In genomic region chr9:13014484-13014883, GRCh38 we compare ENCODE assay signal across 30 cellular contexts.
DNase-seq lines count a peak whose midpoint lies in the region; TF ChIP-seq lines count a peak whose summit lies in the region.
"Had no signal": no experiment of that assay in that cellular context is flagged by ENCODE, and none has a peak within 500 bp of the region (broad histone marks: within the 10 kb centered on the region; RNA-seq: fewer than 3 reads in every experiment).

No MANE protein-coding gene starts in this region.

- POLR2A ChIA-PET in CD8-positive, alpha-beta memory T cell (lab: Charles Lee): no interaction called here

- peak overlapping the region; percentile 45 for H3K4me2 ChIP-seq in smooth muscle cell
- H3K4me2 ChIP-seq in MM.1S (ENCODE audit: low read depth, low read length): no peak overlapping the region
- H3K4me2 ChIP-seq: KMS-11 had no signal

- H3K4me3 Mint-ChIP-seq in chondrocyte (ENCODE audit: unreplicated experiment): no peak overlapping the region
- H3K4me3 Mint-ChIP-seq in CD8-positive, alpha-beta memory T cell: no peak overlapping the region
- H3K4me3 Mint-ChIP-seq: activated B cell treated with CpG ODN at 0.5 μM for 24 hours; activated CD4-positive, alpha-beta T cell treated with anti-CD3 and anti-CD28 coated beads, Interleukin-2, amount 10 ng/mL, durations not matched to agents 7 days and 5 days; activated naive CD8-positive, alpha-beta T cell treated with anti-CD3 and anti-CD28 coated beads, Interleukin-2, amount 10 ng/mL, durations not matched to agents 7 days and 5 days; CD4-positive, CD25-positive, alpha-beta regulatory T cell; naive thymus-derived CD8-positive, alpha-beta T cell; stimulated activated naive B cell treated with anti-CD40 and anti-IgM and Interleukin-4, amounts not matched to agents 10 μg/mL and 1 μg/mL and 100 μg/mL, for 72 hours; T-helper 1 cell treated with Interleukin-12 subunit alpha and Interleukin-12 subunit beta and Interleukin-4 antibody, amounts not matched to agents 30 μg/mL and 1 μg/mL, for 36 hours; type B pancreatic cell had no signal

- no peaks in the 10 kb centered on the region for H3K9me2 ChIP-seq in MM.1S (replicated peaks; ENCODE audit: insufficient read depth, low read length)

- H3K27me3 Mint-ChIP-seq in chondrocyte (ENCODE audit: low read depth): no peaks in the 10 kb centered on the region
- no peaks in the 10 kb centered on the region for H3K27me3 Mint-ChIP-seq in CD8-positive, alpha-beta memory T cell
- H3K27me3 Mint-ChIP-seq: activated B cell treated with CpG ODN at 0.5 μM for 24 hours; activated CD4-positive, alpha-beta T cell treated with anti-CD3 and anti-CD28 coated beads, Interleukin-2, amount 10 ng/mL, durations not matched to agents 7 days and 5 days; activated naive CD8-positive, alpha-beta T cell treated with anti-CD3 and anti-CD28 coated beads, Interleukin-2, amount 10 ng/mL, durations not matched to agents 7 days and 5 days; CD4-positive, CD25-positive, alpha-beta regulatory T cell; naive thymus-derived CD8-positive, alpha-beta T cell; stimulated activated naive B cell treated with anti-CD40 and anti-IgM and Interleukin-4, amounts not matched to agents 10 μg/mL and 1 μg/mL and 100 μg/mL, for 72 hours had no signal

- no peaks in the 10 kb centered on the region for H3K36me3 ChIP-seq in smooth muscle cell (ENCODE audit: low read depth)
- H3K36me3 ChIP-seq in CD8-positive, alpha-beta memory T cell (ENCODE audit: insufficient read depth, low read length): no peaks in the 10 kb centered on the region
- H3K36me3 ChIP-seq in MM.1S (replicated peaks; ENCODE audit: insufficient read depth, low read length): no peaks in the 10 kb centered on the region
- H3K36me3 ChIP-seq: lower lobe of right lung had no signal

- peak overlapping the region; percentile 18 for H3K27ac Mint-ChIP-seq in chondrocyte (ENCODE audit: unreplicated experiment)
- no peak overlapping the region for H3K27ac Mint-ChIP-seq in CD8-positive, alpha-beta memory T cell
- H3K27ac Mint-ChIP-seq: activated B cell treated with CpG ODN at 0.5 μM for 24 hours; activated CD4-positive, alpha-beta T cell treated with anti-CD3 and anti-CD28 coated beads, Interleukin-2, amount 10 ng/mL, durations not matched to agents 7 days and 5 days; activated naive CD8-positive, alpha-beta T cell treated with anti-CD3 and anti-CD28 coated beads, Interleukin-2, amount 10 ng/mL, durations not matched to agents 7 days and 5 days; CD4-positive, CD25-positive, alpha-beta regulatory T cell; naive thymus-derived CD8-positive, alpha-beta T cell; stimulated activated naive B cell treated with anti-CD40 and anti-IgM and Interleukin-4, amounts not matched to agents 10 μg/mL and 1 μg/mL and 100 μg/mL, for 72 hours; T-helper 1 cell treated with Interleukin-12 subunit alpha and Interleukin-12 subunit beta and Interleukin-4 antibody, amounts not matched to agents 30 μg/mL and 1 μg/mL, for 36 hours; type B pancreatic cell had no signal

- H3K9me3 ChIP-seq in smooth muscle cell (replicated peaks; ENCODE audit: low read depth) (no peaks in the 10 kb centered on the region), MM.1S (replicated peaks; ENCODE audit: insufficient read depth, low read length) (no peaks in the 10 kb centered on the region)
- no peaks in the 10 kb centered on the region for H3K9me3 ChIP-seq in CD8-positive, alpha-beta memory T cell (ENCODE audit: low read length)
- H3K9me3 ChIP-seq: lower lobe of right lung, psoas muscle had no signal

- peaks cover 32% of the 10 kb centered on the region for H3K4me1 Mint-ChIP-seq in chondrocyte (ENCODE audit: low read depth)
- H3K4me1 Mint-ChIP-seq in CD8-positive, alpha-beta memory T cell: no peaks in the 10 kb centered on the region
- H3K4me1 Mint-ChIP-seq: activated B cell treated with CpG ODN at 0.5 μM for 24 hours; activated CD4-positive, alpha-beta T cell treated with anti-CD3 and anti-CD28 coated beads, Interleukin-2, amount 10 ng/mL, durations not matched to agents 7 days and 5 days; activated naive CD8-positive, alpha-beta T cell treated with anti-CD3 and anti-CD28 coated beads, Interleukin-2, amount 10 ng/mL, durations not matched to agents 7 days and 5 days; CD4-positive, CD25-positive, alpha-beta regulatory T cell; naive thymus-derived CD8-positive, alpha-beta T cell; stimulated activated naive B cell treated with anti-CD40 and anti-IgM and Interleukin-4, amounts not matched to agents 10 μg/mL and 1 μg/mL and 100 μg/mL, for 72 hours had no signal

- peak overlapping the region; percentile 45 for H2AFZ ChIP-seq in smooth muscle cell (ENCODE audit: low read depth)
- H2AFZ ChIP-seq in MM.1S (ENCODE audit: low read length): no peak overlapping the region

- no peak overlapping the region for H3K9ac ChIP-seq in smooth muscle cell (ENCODE audit: low read depth)
- no peak overlapping the region for H3K9ac ChIP-seq in MM.1S (ENCODE audit: low read length)
- H3K9ac ChIP-seq: KMS-11 had no signal

- no peak for TF ChIP-seq CTCF in chondrocyte (IDR thresholded peaks at IDR 0.05)
- TF ChIP-seq CTCF in smooth muscle cell (IDR thresholded peaks at IDR 0.05; ENCODE audit: borderline replicate concordance, insufficient read depth, poor library complexity, severe bottlenecking): no peak
- TF ChIP-seq CTCF in MM.1S (IDR thresholded peaks at IDR 0.05; ENCODE audit: low read length): no peak

- peak; percentile 5 for DNase-seq in H4 (ENCODE audit: low spot score)
- no peak for DNase-seq in chondrocyte (ENCODE audit: low spot score)
- peak; percentile 76 for DNase-seq in kidney glomerular epithelial cell (lab: John Stamatoyannopoulos, UW)
- no peak for DNase-seq in smooth muscle cell (lab: John Stamatoyannopoulos, UW; ENCODE audit: unreplicated experiment)
- DNase-seq in CD8-positive, alpha-beta memory T cell: no peak
- no peak for DNase-seq in putamen (ENCODE audit: low spot score)
- DNase-seq in MM.1S: no peak
- DNase-seq: activated B cell treated with CpG ODN at 0.5 μM for 24 hours; activated CD4-positive, alpha-beta T cell treated with anti-CD3 and anti-CD28 coated beads, Interleukin-2, amount 10 ng/mL, durations not matched to agents 7 days and 5 days; activated effector memory CD4-positive, alpha-beta T cell treated with anti-CD3 and anti-CD28 coated beads, Interleukin-2, amount 50 U/mL, for 16 hours; activated naive CD8-positive, alpha-beta T cell treated with anti-CD3 and anti-CD28 coated beads, Interleukin-2, amount 10 ng/mL, durations not matched to agents 7 days and 5 days; activated T-cell treated with anti-CD3 and anti-CD28 coated beads, Interleukin-2, amount 50 U/mL, for 1 hour; AML-193; CD4-positive, CD25-positive, alpha-beta regulatory T cell; H7; islet precursor cell; lower lobe of right lung; MV-4-11; naive thymus-derived CD8-positive, alpha-beta T cell; NCI-H1436 treated with DMSO at 0.1 percent for 48 hours; NCI-H345; NCI-H69; nucleus accumbens; psoas muscle; Right ventricle myocardium superior; stimulated activated naive B cell treated with anti-CD40 and anti-IgM and Interleukin-4, amounts not matched to agents 10 μg/mL and 1 μg/mL and 100 μg/mL, for 72 hours; substantia nigra had no signal

- H3F3A ChIP-seq in smooth muscle cell (ENCODE audit: low read depth) (peaks cover 7% of the 10 kb centered on the region), MM.1S (ENCODE audit: insufficient read depth, low read length) (no peaks in the 10 kb centered on the region)

- H3K27ac ChIP-seq in smooth muscle cell (ENCODE audit: low read depth) (peak overlapping the region; percentile 78), MM.1S (ENCODE audit: low read length) (no peak overlapping the region)
- no peak overlapping the region for H3K27ac ChIP-seq in CD8-positive, alpha-beta memory T cell (ENCODE audit: low read depth, low read length)
- H3K27ac ChIP-seq: KMS-11, lower lobe of right lung, psoas muscle had no signal

- H3K79me2 ChIP-seq in smooth muscle cell (ENCODE audit: low read depth): no peaks in the 10 kb centered on the region
- H3K79me2 ChIP-seq in MM.1S (ENCODE audit: low read length): no peaks in the 10 kb centered on the region

- H3K9me3 Mint-ChIP-seq in chondrocyte (ENCODE audit: low read depth): peaks cover 4% of the 10 kb centered on the region
- H3K9me3 Mint-ChIP-seq in CD8-positive, alpha-beta memory T cell: peaks cover 3 to 53% (median 12%) of the 10 kb centered on the region in 5 donors
- H3K9me3 Mint-ChIP-seq: activated CD4-positive, alpha-beta T cell treated with anti-CD3 and anti-CD28 coated beads, Interleukin-2, amount 10 ng/mL, durations not matched to agents 7 days and 5 days; stimulated activated naive B cell treated with anti-CD40 and anti-IgM and Interleukin-4, amounts not matched to agents 10 μg/mL and 1 μg/mL and 100 μg/mL, for 72 hours; T-helper 1 cell treated with Interleukin-12 subunit alpha and Interleukin-12 subunit beta and Interleukin-4 antibody, amounts not matched to agents 30 μg/mL and 1 μg/mL, for 36 hours; type B pancreatic cell had no signal

- H3K4me3 ChIP-seq in smooth muscle cell (no peak overlapping the region), MM.1S (ENCODE audit: low read length) (no peak overlapping the region)
- no peak overlapping the region for H3K4me3 ChIP-seq in CD8-positive, alpha-beta memory T cell (ENCODE audit: low read length)
- H3K4me3 ChIP-seq: lower lobe of right lung, psoas muscle had no signal

- no peaks in the 10 kb centered on the region for H3K27me3 ChIP-seq in smooth muscle cell (ENCODE audit: low read depth)
- H3K27me3 ChIP-seq in CD8-positive, alpha-beta memory T cell (ENCODE audit: insufficient read depth, low read length, poor library complexity, severe bottlenecking): no peaks in the 10 kb centered on the region
- no peaks in the 10 kb centered on the region for H3K27me3 ChIP-seq in MM.1S (replicated peaks; ENCODE audit: insufficient read depth, low read length)

- CTCF ChIA-PET in CD8-positive, alpha-beta memory T cell (lab: Charles Lee): no interaction called here

- no peaks in the 10 kb centered on the region for H4K20me1 ChIP-seq in smooth muscle cell (ENCODE audit: low read depth)
- H4K20me1 ChIP-seq in MM.1S (ENCODE audit: insufficient read depth, low read length): no peaks in the 10 kb centered on the region

- no peaks in the 10 kb centered on the region for H3K4me1 ChIP-seq in smooth muscle cell (ENCODE audit: low read depth)
- H3K4me1 ChIP-seq in CD8-positive, alpha-beta memory T cell (ENCODE audit: insufficient read depth, low read length): no peaks in the 10 kb centered on the region
- H3K4me1 ChIP-seq in MM.1S (ENCODE audit: low read length): no peaks in the 10 kb centered on the region
- H3K4me1 ChIP-seq: lower lobe of right lung, psoas muscle had no signal

- 41% methylated on average over 1 of the region's 1 CpG for WGBS in smooth muscle cell (ENCODE audit: low lambda C conversion rate)

- no peaks in the 10 kb centered on the region for H3K36me3 Mint-ChIP-seq in chondrocyte (ENCODE audit: low read depth)
- no peaks in the 10 kb centered on the region for H3K36me3 Mint-ChIP-seq in CD8-positive, alpha-beta memory T cell
- H3K36me3 Mint-ChIP-seq: activated naive CD8-positive, alpha-beta T cell treated with anti-CD3 and anti-CD28 coated beads, Interleukin-2, amount 10 ng/mL, durations not matched to agents 7 days and 5 days; CD4-positive, CD25-positive, alpha-beta regulatory T cell; naive thymus-derived CD8-positive, alpha-beta T cell; stimulated activated naive B cell treated with anti-CD40 and anti-IgM and Interleukin-4, amounts not matched to agents 10 μg/mL and 1 μg/mL and 100 μg/mL, for 72 hours; type B pancreatic cell had no signal

Comparison
In these comparisons a context has a peak if more than half of its experiments do, and no peak if none do; other contexts are left out.
1. DNase-seq: peak in H4 (single experiment) and kidney glomerular epithelial cell (single experiment); none in chondrocyte (single experiment), smooth muscle cell (single experiment), CD8-positive, alpha-beta memory T cell (0 of 5), putamen (single experiment) and MM.1S (single experiment).